ENCODE assay signal across 13 cellular contexts in genomic region chr6:81834141-81834621, GRCh38.
DNase-seq lines count a peak whose midpoint lies in the region; ATAC-seq, FAIRE-seq and TF ChIP-seq lines count a peak whose summit lies in the region.
"Had no signal": no experiment of that assay in that cellular context is flagged by ENCODE, and none has a peak within 500 bp of the region (broad histone marks: within the 10 kb centered on the region; RNA-seq: fewer than 3 reads in every experiment).

No MANE protein-coding gene starts in this region.

- no peaks in the 10 kb centered on the region for H3K27me3 ChIP-seq in brain microvascular endothelial cell (replicated peaks)

- no peaks in the 10 kb centered on the region for H3K36me3 ChIP-seq in brain microvascular endothelial cell (replicated peaks)

- in situ Hi-C loops in brain microvascular endothelial cell (cut with HindIII; ENCODE audit: low pct_ligation_motif_present, low sequenced_read_pairs), result no loop called here

- H3K27ac ChIP-seq in 22Rv1, result peak overlapping the region; percentile 85
- H3K27ac ChIP-seq in brain microvascular endothelial cell, result peak overlapping the region; percentile 70
- H3K27ac ChIP-seq: HL-60 had no signal

- ATAC-seq in GM18868 (IDR thresholded peaks at IDR 0.05; ENCODE audit: unreplicated experiment), result no peak
- ATAC-seq: T-helper 17 cell had no signal

- H3K4me3 ChIP-seq in brain microvascular endothelial cell (ENCODE audit: low read depth, low read length), result no peak overlapping the region

- DNase-seq in HTR-8/SVneo (ENCODE audit: insufficient read length, low spot score), result peak; percentile 26
- DNase-seq in brain microvascular endothelial cell, result peak; percentile 77
- peak; percentile 73 for DNase-seq in kidney tubule cell (ENCODE audit: low spot score)
- DNase-seq in NCI-H69 (lab: John Stamatoyannopoulos, UW), result no peak
- DNase-seq in activated CD8-positive, alpha-beta memory T cell treated with anti-CD3 and anti-CD28 coated beads for 24 hours, result no peak
- no peak for DNase-seq in C1 segment of cervical spinal cord (lab: John Stamatoyannopoulos, UW)
- DNase-seq: activated naive CD4-positive, alpha-beta T cell; midbrain; NCI-H345; T-helper 17 cell had no signal

- TF ChIP-seq CTCF in 22Rv1 (IDR thresholded peaks at IDR 0.05) (no peak), brain microvascular endothelial cell (IDR thresholded peaks at IDR 0.05; ENCODE audit: low read depth, low read length, missing control alignments) (no peak)

- no peak for FAIRE-seq in HTR-8/SVneo (lab: Jason Lieb, UNC)

Comparison
In these comparisons a context has a peak if more than half of its experiments do, and no peak if none do; other contexts are left out.
1. DNase-seq: peak in HTR-8/SVneo (single experiment), brain microvascular endothelial cell (single experiment) and kidney tubule cell (single experiment); none in NCI-H69 (single experiment), activated CD8-positive, alpha-beta memory T cell treated with anti-CD3 and anti-CD28 coated beads for 24 hours (single experiment) and C1 segment of cervical spinal cord (0 of 14).